Comparison of ENCODE assay signal across 14 cellular contexts in genomic region chr15:85454403-85454802, GRCh38.
DNase-seq lines count a peak whose midpoint lies in the region; ATAC-seq, FAIRE-seq and TF ChIP-seq lines count a peak whose summit lies in the region.
"Had no signal": no experiment of that assay in that cellular context is flagged by ENCODE, and none has a peak within 500 bp of the region (broad histone marks: within the 10 kb centered on the region; RNA-seq: fewer than 3 reads in every experiment).

No MANE protein-coding gene starts in this region.

- H3K4me3 Mint-ChIP-seq in stimulated activated memory B cell treated with anti-CD40 and anti-IgM and Interleukin-4, amounts not matched to agents 10 μg/mL and 1 μg/mL and 100 μg/mL, for 72 hours: no peak overlapping the region
- no peak overlapping the region for H3K4me3 Mint-ChIP-seq in CD14-positive monocyte
- H3K4me3 Mint-ChIP-seq: CD4-positive, alpha-beta T cell had no signal

- TF ChIP-seq CTCF in GM12864 (IDR thresholded peaks at IDR 0.05; ENCODE audit: low read depth, low read length, missing control alignments) (peak; percentile 16), OCI-LY7 (conservative IDR thresholded peaks at IDR 0.05; ENCODE audit: low read length) (no peak), keratinocyte (optimal IDR thresholded peaks at IDR 0.05 in 1 of 3, IDR thresholded peaks at IDR 0.05 in 1 of 3, conservative IDR thresholded peaks at IDR 0.05 in 1 of 3; ENCODE audit: extremely low read depth in 1 of 3, insufficient read depth in 2 of 3, low read length in 3 of 3) (peak in 2 of 3 experiments; percentile 19 to 28), CD14-positive monocyte (IDR thresholded peaks at IDR 0.05) (no peak)

- H3K9me1 ChIP-seq in keratinocyte (ENCODE audit: control insufficient read depth, extremely low read depth, insufficient read depth, low read length): peaks cover 2% of the 10 kb centered on the region

- peaks cover 29% of the 10 kb centered on the region for H3K36me3 Mint-ChIP-seq in stimulated activated memory B cell treated with anti-CD40 and anti-IgM and Interleukin-4, amounts not matched to agents 10 μg/mL and 1 μg/mL and 100 μg/mL, for 72 hours
- H3K36me3 Mint-ChIP-seq in CD14-positive monocyte: peaks cover 4 to 5% of the 10 kb centered on the region in 2 donors

- peaks cover 17% of the 10 kb centered on the region for H3K9me3 ChIP-seq in OCI-LY7 (ENCODE audit: low read length)
- H3K9me3 ChIP-seq in keratinocyte (ENCODE audit: control insufficient read depth, low read depth, low read length): no peaks in the 10 kb centered on the region

- H2AFZ ChIP-seq in OCI-LY7 (ENCODE audit: low read length): no peak overlapping the region
- H2AFZ ChIP-seq in keratinocyte (ENCODE audit: control insufficient read depth, low read length): no peak overlapping the region

- peak overlapping the region; percentile 92 for H3K27ac Mint-ChIP-seq in stimulated activated memory B cell treated with anti-CD40 and anti-IgM and Interleukin-4, amounts not matched to agents 10 μg/mL and 1 μg/mL and 100 μg/mL, for 72 hours
- no peak overlapping the region for H3K27ac Mint-ChIP-seq in CD14-positive monocyte
- H3K27ac Mint-ChIP-seq: CD4-positive, alpha-beta T cell had no signal

- FAIRE-seq in keratinocyte (lab: Jason Lieb, UNC): peak; percentile 77

- H3K4me1 ChIP-seq in OCI-LY7 (ENCODE audit: insufficient read depth, low read length, poor library complexity, severe bottlenecking) (peaks cover 84% of the 10 kb centered on the region), keratinocyte (ENCODE audit: control insufficient read depth, extremely low read depth, insufficient read depth, low read length) (peaks cover 30% of the 10 kb centered on the region)

- H4K20me1 ChIP-seq in OCI-LY7 (ENCODE audit: insufficient read depth, low read length) (peaks cover 17% of the 10 kb centered on the region; the same call in 1 of the 2 replicates), keratinocyte (ENCODE audit: control insufficient read depth, extremely low read depth, insufficient read depth, low read length) (no peaks in the 10 kb centered on the region)

- no peaks in the 10 kb centered on the region for H3K27me3 ChIP-seq in keratinocyte (ENCODE audit: control insufficient read depth, extremely low read depth, insufficient read depth, low read length)

- H3K36me3 ChIP-seq in OCI-LY7 (ENCODE audit: insufficient read depth, low read length): peaks cover 20% of the 10 kb centered on the region
- H3K36me3 ChIP-seq in keratinocyte (ENCODE audit: control insufficient read depth in 2 of 2, extremely low read depth in 1 of 2, insufficient read depth in 2 of 2, low read length in 2 of 2): no peaks in the 10 kb centered on the region

- CTCF ChIA-PET in OCI-LY7 (lab: Charles Lee; ENCODE audit: unreplicated experiment): no interaction called here

- intact Hi-C loops in OCI-LY7 (cut with micrococcal nuclease; ENCODE audit: unreplicated experiment) (no loop called here), CD14-positive monocyte (cut with micrococcal nuclease) (no loop called here)

- H3K27me3 Mint-ChIP-seq in stimulated activated memory B cell treated with anti-CD40 and anti-IgM and Interleukin-4, amounts not matched to agents 10 μg/mL and 1 μg/mL and 100 μg/mL, for 72 hours: no peaks in the 10 kb centered on the region
- peaks cover 0 to 1% (median 0%) of the 10 kb centered on the region in 3 donors for H3K27me3 Mint-ChIP-seq in CD14-positive monocyte (ENCODE audit: low read depth in 3 of 3)
- H3K27me3 Mint-ChIP-seq: CD4-positive, alpha-beta T cell had no signal

- H3K4me3 ChIP-seq in GM12864 (ENCODE audit: low read depth, low read length) (no peak overlapping the region), OCI-LY7 (ENCODE audit: low read depth, low read length, poor library complexity, severe bottlenecking) (no peak overlapping the region), keratinocyte (ENCODE audit: control insufficient read depth in 2 of 3, extremely low read depth in 1 of 3, insufficient read depth in 2 of 3, low read depth in 1 of 3, low read length in 3 of 3) (no peak overlapping the region)

- DNase-seq in GM12864 (ENCODE audit: low read depth) (no peak), OCI-LY7 (ENCODE audit: low spot score) (no peak), keratinocyte (ENCODE audit: low read depth, low spot score) (no peak), CD14-positive monocyte (ENCODE audit: low spot score) (no peak)
- no peak for DNase-seq in activated CD4-positive, alpha-beta T cell treated with anti-CD3 and anti-CD28 coated beads, Interleukin-2, amount 50 U/mL, for 4 hours
- DNase-seq: CD4-positive, alpha-beta T cell; effector memory CD4-positive, alpha-beta T cell; foreskin melanocyte; mesenchymal stem cell; NCI-H1048; NCI-H2171 treated with DMSO at 0.1 percent for 48 hours; SK-N-SH had no signal

- H3K9ac ChIP-seq in keratinocyte (ENCODE audit: control insufficient read depth, extremely low read depth, insufficient read depth, low read length): peak overlapping the region; percentile 26
- H3K9ac ChIP-seq: SK-N-SH had no signal

- dilution Hi-C loops in keratinocyte (cut with MboI; ENCODE audit: extremely low pct_ligation_motif_present, low sequenced_read_pairs): no loop called here

- ATAC-seq in stimulated activated memory B cell treated with anti-CD40 and anti-IgM and Interleukin-4, amounts not matched to agents 10 μg/mL and 1 μg/mL and 100 μg/mL, for 72 hours: no peak
- ATAC-seq in GM21381 (IDR thresholded peaks at IDR 0.05; ENCODE audit: unreplicated experiment): no peak

- peaks cover 94% of the 10 kb centered on the region for H3K4me1 Mint-ChIP-seq in stimulated activated memory B cell treated with anti-CD40 and anti-IgM and Interleukin-4, amounts not matched to agents 10 μg/mL and 1 μg/mL and 100 μg/mL, for 72 hours
- H3K4me1 Mint-ChIP-seq in CD14-positive monocyte: peaks cover 17% of the 10 kb centered on the region

- H3K79me2 ChIP-seq in OCI-LY7 (ENCODE audit: insufficient read depth, low read depth, low read length) (peaks cover 99% of the 10 kb centered on the region), keratinocyte (ENCODE audit: control insufficient read depth, insufficient read depth, low read length) (peaks cover 73% of the 10 kb centered on the region)

- H3K4me2 ChIP-seq in OCI-LY7 (ENCODE audit: low read length) (peak overlapping the region; percentile 37; the same call in 1 of the 2 replicates), keratinocyte (ENCODE audit: control insufficient read depth, extremely low read depth, insufficient read depth, low read depth, low read length) (peak overlapping the region; percentile 49)
- H3K4me2 ChIP-seq: SK-N-SH had no signal

- BruUV-seq in OCI-LY7 (replicated peaks; lab: Mats Ljungman, UMichigan): no TSS peak

- POLR2A ChIA-PET in OCI-LY7 (lab: Charles Lee): interaction anchor here (1.1 to 3.5 kb wide), 3 partner anchors 14 to 126 kb away, joined by 3 to 20 read pairs (median 8); no protein-coding TSS in a partner anchor

- peaks cover 13% of the 10 kb centered on the region for H3K9me3 Mint-ChIP-seq in stimulated activated memory B cell treated with anti-CD40 and anti-IgM and Interleukin-4, amounts not matched to agents 10 μg/mL and 1 μg/mL and 100 μg/mL, for 72 hours
- peaks cover 15 to 28% (median 24%) of the 10 kb centered on the region in 7 donors for H3K9me3 Mint-ChIP-seq in CD14-positive monocyte

- no peaks in the 10 kb centered on the region for H3K9me2 ChIP-seq in OCI-LY7 (ENCODE audit: insufficient read depth, low read length)
- H3K9me2 ChIP-seq: SK-N-SH had no signal

- H3K27ac ChIP-seq in OCI-LY7 (ENCODE audit: low read depth, low read length, poor library complexity, severe bottlenecking) (peak overlapping the region; percentile 23), keratinocyte (ENCODE audit: control insufficient read depth, insufficient read depth, low read length) (peak overlapping the region; percentile 47)

Comparison
In these comparisons a context has a peak if more than half of its experiments do, and no peak if none do; other contexts are left out.
1. CTCF ChIP-seq: peak in GM12864 (single experiment) and keratinocyte (2 of 3); none in OCI-LY7 (single experiment) and CD14-positive monocyte (single experiment).